ENCODE assay signal across 19 cellular contexts in the genomic region with DNA sequence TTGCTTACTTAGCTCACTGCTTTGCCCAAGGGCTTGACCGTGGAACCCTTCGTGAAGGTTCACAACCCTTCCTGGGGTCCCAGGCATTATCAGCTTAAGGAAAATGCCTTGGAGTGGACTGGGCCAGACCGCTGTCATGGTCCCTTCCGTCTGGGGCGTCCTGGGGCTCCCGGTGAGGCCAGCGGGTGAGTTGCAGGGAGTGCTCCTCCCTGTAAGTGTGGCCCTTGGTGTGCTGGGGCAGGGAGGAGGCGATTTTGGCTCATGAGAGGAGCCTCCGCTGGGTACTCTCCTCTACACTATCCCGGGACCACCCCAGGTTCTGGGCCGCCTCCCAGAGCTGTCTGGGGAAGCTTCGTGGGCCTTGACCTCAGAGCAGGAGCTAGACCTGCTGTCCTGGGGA. TPM values are rescaled to one million over a fixed set of nuclear protein-coding genes. Genes with fewer than 3 reads are reported as not detected.
"Had no signal": no experiment of that assay in that cellular context is flagged by ENCODE, and none has a peak within 500 bp of the region (broad histone marks: within the 10 kb centered on the region; RNA-seq: fewer than 3 reads in every experiment).

No MANE protein-coding gene starts in this region.

- H3K4me3 ChIP-seq: coronary artery, gastrocnemius medialis, ovary, thyroid gland had no signal

- H3K36me3 Mint-ChIP-seq: mesothelial cell of epicardium, natural killer cell had no signal

- H3K27me3 ChIP-seq: gastrocnemius medialis, ovary, thyroid gland had no signal

- H3K27ac Mint-ChIP-seq: mesothelial cell of epicardium, natural killer cell, type B pancreatic cell had no signal

- H3K27ac ChIP-seq: coronary artery, gastrocnemius medialis, ovary, thyroid gland had no signal

- H3K4me1 ChIP-seq: gastrocnemius medialis, thyroid gland had no signal

- DNase-seq: effector CD8-positive, alpha-beta T cell; glutamatergic neuron; kidney; left cardiac atrium; natural killer cell; ovary; small intestine; stimulated activated CD4-positive, alpha-beta T cell treated with anti-CD3 and anti-CD28 coated beads, Interleukin-12 subunit alpha, Interleukin-12 subunit beta, amount 100 ng/mL, for 4 hours; stimulated activated naive CD4-positive, alpha-beta T cell treated with Interleukin-2 at 50 U/mL for 16 hours; thyroid gland had no signal

- H3K4me1 Mint-ChIP-seq: mesothelial cell of epicardium, natural killer cell had no signal

- H3K36me3 ChIP-seq: gastrocnemius medialis, ovary, thyroid gland had no signal

- H3K4me3 Mint-ChIP-seq: mesothelial cell of epicardium, natural killer cell, neural crest cell, type B pancreatic cell had no signal

- ATAC-seq: left cardiac atrium, natural killer cell, right cardiac atrium had no signal

- H3K9me3 Mint-ChIP-seq: mesothelial cell of epicardium, natural killer cell, neural crest cell, type B pancreatic cell had no signal

RNA-seq across cellular contexts. Expression of a gene that starts 48.1 kb away (rescaled TPM):
- total RNA-seq: fibroblast of lung, lung microvascular endothelial cell, myocyte, natural killer cell had no signal
